Comparison of ENCODE assay signal across 8 cellular contexts in genomic region chr4:54100607-54101189, GRCh38. TPM values are rescaled to one million over a fixed set of nuclear protein-coding genes. Genes with fewer than 3 reads are reported as not detected.
DNase-seq lines count a peak whose midpoint lies in the region; ATAC-seq and TF ChIP-seq lines count a peak whose summit lies in the region.

No MANE protein-coding gene starts in this region.

- no peak for ATAC-seq in GM21737 (IDR thresholded peaks at IDR 0.05; ENCODE audit: unreplicated experiment)

- H3K4me3 Mint-ChIP-seq in HFFc6 (peak overlapping the region; percentile 75), MCF 10A (ENCODE audit: unreplicated experiment) (peak overlapping the region; percentile 57)

- CTCF ChIA-PET in MCF 10A (lab: Yijun Ruan, JAX) = interaction anchor here (0.5 to 1.0 kb wide), 2 partner anchors 117 to 156 kb away, joined by 3 to 4 read pairs; no protein-coding TSS in a partner anchor

- H3K27me3 Mint-ChIP-seq in HFFc6 (ENCODE audit: insufficient read depth) = peaks cover 70% of the 10 kb centered on the region
- H3K27me3 Mint-ChIP-seq in MCF 10A (ENCODE audit: insufficient read depth, unreplicated experiment) = peaks cover 10% of the 10 kb centered on the region

- TF ChIP-seq CTCF in AG09309 (IDR thresholded peaks at IDR 0.05; ENCODE audit: control insufficient read depth, insufficient read depth, low read depth, low read length, missing control alignments) (no peak), HFFc6 (IDR thresholded peaks at IDR 0.05) (no peak), MCF 10A (IDR thresholded peaks at IDR 0.05; ENCODE audit: unreplicated experiment) (no peak)

- DNase-seq in AG09309 (ENCODE audit: low read depth) (no peak), HFFc6 (no peak), MCF 10A (ENCODE audit: unreplicated experiment) (no peak), cerebellar nuclear complex (lab: John Stamatoyannopoulos, UW) (no peak), NCI-H345 (lab: John Stamatoyannopoulos, UW) (no peak), A172 (ENCODE audit: low spot score) (no peak)

- peak overlapping the region; percentile 47 for H3K4me3 ChIP-seq in AG09309 (ENCODE audit: control insufficient read depth, low read depth, low read length)
- H3K4me3 ChIP-seq in muscle layer of duodenum (ENCODE audit: low read depth in 1 of 2, low read length in 2 of 2) = peak overlapping the region; percentile 4 to 57

- H3K27ac Mint-ChIP-seq in HFFc6 = no peak overlapping the region
- no peak overlapping the region for H3K27ac Mint-ChIP-seq in MCF 10A (ENCODE audit: low read depth, unreplicated experiment)

- H3K9me3 Mint-ChIP-seq in HFFc6 (no peaks in the 10 kb centered on the region), MCF 10A (ENCODE audit: unreplicated experiment) (no peaks in the 10 kb centered on the region)

- peaks cover 6 to 39% of the 10 kb centered on the region in 2 donors for H3K4me1 ChIP-seq in muscle layer of duodenum (ENCODE audit: control insufficient read depth in 1 of 2, insufficient read depth in 2 of 2, low read length in 2 of 2)

- POLR2A ChIA-PET in MCF 10A (lab: Yijun Ruan, JAX) = no interaction called here

- no peaks in the 10 kb centered on the region for H3K36me3 ChIP-seq in muscle layer of duodenum (ENCODE audit: control insufficient read depth in 1 of 2, insufficient read depth in 2 of 2, low read length in 2 of 2)

- no peaks in the 10 kb centered on the region for H3K9me3 ChIP-seq in muscle layer of duodenum (ENCODE audit: control insufficient read depth in 1 of 2, low read length in 2 of 2)

- intact Hi-C loops in MCF 10A (cut with micrococcal nuclease) = no loop called here

- H3K4me1 Mint-ChIP-seq in HFFc6 (ENCODE audit: low read depth) (peaks cover 59% of the 10 kb centered on the region), MCF 10A (ENCODE audit: insufficient read depth, unreplicated experiment) (no peaks in the 10 kb centered on the region)

- no peak overlapping the region for H3K27ac ChIP-seq in muscle layer of duodenum (ENCODE audit: low read length)

- peaks cover 88% of the 10 kb centered on the region for H3K27me3 ChIP-seq in muscle layer of duodenum (ENCODE audit: low read depth, low read length)

- no TSS peak for BruUV-seq in MCF 10A (replicated peaks; lab: Mats Ljungman, UMichigan)

- peaks cover 10% of the 10 kb centered on the region for H3K36me3 Mint-ChIP-seq in HFFc6 (ENCODE audit: low read depth)
- no peaks in the 10 kb centered on the region for H3K36me3 Mint-ChIP-seq in MCF 10A (ENCODE audit: insufficient read depth, unreplicated experiment)

RNA-seq across cellular contexts. Expression of gene GSX2, which starts 0.7 kb away (rescaled TPM):
- total RNA-seq in HFFc6 (2021; fragmentation: NEBNext Ultra II Directional; extraction: Animal tissue kit (Norgen Biotek cat#: 25700)) = not detected
- total RNA-seq in MCF 10A (2022) = not detected in 2 replicates
- not detected in 2 replicates for total RNA-seq in A172 (2014; rRNA removed; shearing (Covaris generic))

RNA-seq across cellular contexts. Expression of gene CHIC2, which starts 36.3 kb away (rescaled TPM):
- 10 to 100 TPM; 23.5 to 30.2 (median 27.5) TPM for total RNA-seq in HFFc6 (2021; fragmentation: NEBNext Ultra II Directional; extraction: Animal tissue kit (Norgen Biotek cat#: 25700))
- 59.4 and 59.6 TPM in 2 replicates for total RNA-seq in MCF 10A (2022)
- 37.9 and 53.5 TPM in 2 replicates for total RNA-seq in A172 (2014; rRNA removed; shearing (Covaris generic))
